ENCODE assay signal across 12 cellular contexts in the genomic region with DNA sequence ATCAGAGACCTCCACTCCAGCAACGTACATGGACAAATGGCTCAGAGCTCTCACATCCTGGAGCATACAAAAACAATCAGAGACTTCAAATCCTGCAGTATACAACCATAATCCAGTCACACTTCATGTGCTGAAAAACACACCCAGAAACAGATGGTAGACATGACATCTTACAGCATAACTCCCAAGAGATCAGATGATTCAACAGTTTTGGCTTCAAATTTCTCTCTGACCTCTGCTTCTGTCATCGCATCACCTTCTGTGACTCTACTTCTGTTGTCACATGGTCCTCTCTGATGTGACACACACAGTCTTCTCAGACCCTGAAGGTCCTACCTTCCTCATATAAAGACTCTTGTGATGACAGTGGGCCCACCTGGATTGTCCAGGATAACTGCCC. TPM values are rescaled to one million over a fixed set of nuclear protein-coding genes. Genes with fewer than 3 reads are reported as not detected.
DNase-seq lines count a peak whose midpoint lies in the region; ATAC-seq and TF ChIP-seq lines count a peak whose summit lies in the region.
"Had no signal": no experiment of that assay in that cellular context is flagged by ENCODE, and none has a peak within 500 bp of the region (broad histone marks: within the 10 kb centered on the region; RNA-seq: fewer than 3 reads in every experiment).

No MANE protein-coding gene starts in this region.

- intact Hi-C loops in CD8-positive, alpha-beta T cell (cut with DNase I, micrococcal nuclease) = no loop called here

- H3K9me3 Mint-ChIP-seq in CD8-positive, alpha-beta T cell = no peaks in the 10 kb centered on the region
- H3K9me3 Mint-ChIP-seq in activated naive CD8-positive, alpha-beta T cell treated with anti-CD3 and anti-CD28 coated beads, Interleukin-2, amount 50 U/mL, for 24 hours = no peaks in the 10 kb centered on the region
- H3K9me3 Mint-ChIP-seq in glutamatergic neuron (ENCODE audit: unreplicated experiment) = peaks cover 17% of the 10 kb centered on the region

- peaks cover 83% of the 10 kb centered on the region for H3K4me1 ChIP-seq in CD8-positive, alpha-beta T cell (ENCODE audit: insufficient read depth, low read length)
- H3K4me1 ChIP-seq: prostate gland, suprapubic skin had no signal

- no peaks in the 10 kb centered on the region for H3K36me3 ChIP-seq in CD8-positive, alpha-beta T cell (ENCODE audit: insufficient read depth, low read length)
- H3K36me3 ChIP-seq: prostate gland, suprapubic skin had no signal

- POLR2A ChIA-PET in CD8-positive, alpha-beta T cell (lab: Charles Lee) = no interaction called here

- TF ChIP-seq CTCF in CD8-positive, alpha-beta T cell (IDR thresholded peaks at IDR 0.05) = no peak
- no peak for TF ChIP-seq CTCF in glutamatergic neuron (IDR thresholded peaks at IDR 0.05; ENCODE audit: partially characterized antibody, unreplicated experiment)

- ATAC-seq in CD8-positive, alpha-beta T cell = peak; percentile 15
- ATAC-seq in activated naive CD8-positive, alpha-beta T cell treated with anti-CD3 and anti-CD28 coated beads, Interleukin-2, amount 50 U/mL, for 24 hours = no peak
- ATAC-seq in HG03095 (IDR thresholded peaks at IDR 0.05; ENCODE audit: unreplicated experiment) = no peak
- no peak for ATAC-seq in HG02870 (IDR thresholded peaks at IDR 0.05; ENCODE audit: unreplicated experiment)

- no peaks in the 10 kb centered on the region for H3K36me3 Mint-ChIP-seq in CD8-positive, alpha-beta T cell
- H3K36me3 Mint-ChIP-seq in activated naive CD8-positive, alpha-beta T cell treated with anti-CD3 and anti-CD28 coated beads, Interleukin-2, amount 50 U/mL, for 24 hours (ENCODE audit: low read depth) = peaks cover 5% of the 10 kb centered on the region
- no peaks in the 10 kb centered on the region for H3K36me3 Mint-ChIP-seq in glutamatergic neuron (ENCODE audit: unreplicated experiment)

- CTCF ChIA-PET in CD8-positive, alpha-beta T cell (lab: Charles Lee) = no interaction called here

- peak overlapping the region; percentile 75 for H3K27ac ChIP-seq in CD8-positive, alpha-beta T cell (ENCODE audit: low read depth, low read length)
- H3K27ac ChIP-seq: prostate gland, suprapubic skin had no signal

- H3K27me3 Mint-ChIP-seq in CD8-positive, alpha-beta T cell (ENCODE audit: low read depth) = no peaks in the 10 kb centered on the region
- H3K27me3 Mint-ChIP-seq in activated naive CD8-positive, alpha-beta T cell treated with anti-CD3 and anti-CD28 coated beads, Interleukin-2, amount 50 U/mL, for 24 hours = no peaks in the 10 kb centered on the region
- peaks cover 26% of the 10 kb centered on the region for H3K27me3 Mint-ChIP-seq in glutamatergic neuron (ENCODE audit: unreplicated experiment)

- no peaks in the 10 kb centered on the region for H3K27me3 ChIP-seq in CD8-positive, alpha-beta T cell (ENCODE audit: insufficient read depth, low read length)
- H3K27me3 ChIP-seq: suprapubic skin had no signal

- no peak for DNase-seq in CD8-positive, alpha-beta T cell
- DNase-seq in HCEC 1CT (peak; percentile 47), glutamatergic neuron (no peak), GM19238 (ENCODE audit: insufficient read length, low spot score) (no peak), D341Med (ENCODE audit: low spot score) (no peak)
- DNase-seq in activated naive CD8-positive, alpha-beta T cell treated with anti-CD3 and anti-CD28 coated beads, Interleukin-2, amount 50 U/mL, for 24 hours = no peak
- DNase-seq: mesenchymal stem cell had no signal

- no peak overlapping the region for H3K4me3 Mint-ChIP-seq in CD8-positive, alpha-beta T cell
- H3K4me3 Mint-ChIP-seq in activated naive CD8-positive, alpha-beta T cell treated with anti-CD3 and anti-CD28 coated beads, Interleukin-2, amount 50 U/mL, for 24 hours = no peak overlapping the region
- peak overlapping the region; percentile 75 for H3K4me3 Mint-ChIP-seq in glutamatergic neuron (ENCODE audit: unreplicated experiment)

- H3K4me1 Mint-ChIP-seq in CD8-positive, alpha-beta T cell (ENCODE audit: low read depth) = peaks cover 83% of the 10 kb centered on the region
- H3K4me1 Mint-ChIP-seq in activated naive CD8-positive, alpha-beta T cell treated with anti-CD3 and anti-CD28 coated beads, Interleukin-2, amount 50 U/mL, for 24 hours = peaks cover 78% of the 10 kb centered on the region
- peaks cover 27% of the 10 kb centered on the region for H3K4me1 Mint-ChIP-seq in glutamatergic neuron (ENCODE audit: low read depth, unreplicated experiment)

- no peaks in the 10 kb centered on the region for H3K9me3 ChIP-seq in CD8-positive, alpha-beta T cell (ENCODE audit: low read length)
- H3K9me3 ChIP-seq: prostate gland, suprapubic skin had no signal

- peak overlapping the region; percentile 92 for H3K27ac Mint-ChIP-seq in CD8-positive, alpha-beta T cell
- H3K27ac Mint-ChIP-seq in activated naive CD8-positive, alpha-beta T cell treated with anti-CD3 and anti-CD28 coated beads, Interleukin-2, amount 50 U/mL, for 24 hours = peak overlapping the region; percentile 74
- H3K27ac Mint-ChIP-seq in glutamatergic neuron (ENCODE audit: unreplicated experiment) = peak overlapping the region; percentile 96

- H3K4me3 ChIP-seq in CD8-positive, alpha-beta T cell (ENCODE audit: low read depth, low read length) = no peak overlapping the region
- H3K4me3 ChIP-seq: prostate gland, suprapubic skin had no signal

RNA-seq across cellular contexts. Expression of gene SUV39H1, which starts 18.5 kb away (rescaled TPM):
- 1 to 10 TPM; 8.2 to 8.6 TPM for total RNA-seq in CD8-positive, alpha-beta T cell
- total RNA-seq in glutamatergic neuron (ENCODE audit: unreplicated experiment) = 4.7 TPM

RNA-seq across cellular contexts. Expression of gene WAS, which starts 31.5 kb away (rescaled TPM):
- total RNA-seq in CD8-positive, alpha-beta T cell = 10 to 100 TPM; 50.6 to 54.9 TPM
- total RNA-seq in glutamatergic neuron (ENCODE audit: unreplicated experiment) = 2.6 TPM

RNA-seq across cellular contexts. Expression of gene GLOD5, which starts 46.5 kb away (rescaled TPM):
- not detected for total RNA-seq in CD8-positive, alpha-beta T cell
- total RNA-seq in glutamatergic neuron (ENCODE audit: unreplicated experiment) = not detected
- total RNA-seq: activated naive CD4-positive, alpha-beta T cell treated with anti-CD3 and anti-CD28 coated beads, Interleukin-2, amount 50 U/mL, for 72 hours; suprapubic skin had no signal

Comparison
In these comparisons a context has a peak if more than half of its experiments do, and no peak if none do; other contexts are left out.
1. RNA of gene WAS, which starts 31.5 kb away (total RNA-seq): 50.6 to 54.9 TPM in CD8-positive, alpha-beta T cell; 2.6 TPM in glutamatergic neuron (single experiment); every median in the first group is over 10 times any median in the second.
2. Peak in every context shown above with its lines, with median percentiles within 50 percentile points of each other: H3K27ac Mint-ChIP-seq.